In genomic region chr17:50062323-50063243, GRCh38 we compare ENCODE assay signal across 8 cellular contexts. TPM values are rescaled to one million over a fixed set of nuclear protein-coding genes. Genes with fewer than 3 reads are reported as not detected.
DNase-seq lines count a peak whose midpoint lies in the region; ATAC-seq and TF ChIP-seq lines count a peak whose summit lies in the region.

No MANE protein-coding gene starts in this region.

- H3K4me3 Mint-ChIP-seq in activated T-helper 2 cell treated with anti-CD3 and anti-CD28 coated beads, Interferon-gamma antibody, Interleukin-2, Interleukin-4, amounts not matched to agents 10 μg/mL and 5 μg/mL and 100 μg/mL, durations not matched to agents 14 hours and 24 hours and 36 hours (ENCODE audit: low read depth), result no peak overlapping the region

- TF ChIP-seq CTCF in fibroblast of mammary gland (conservative IDR thresholded peaks at IDR 0.05; ENCODE audit: control insufficient read depth, insufficient read depth, low read depth, low read length), result no peak

- peaks cover 8% of the 10 kb centered on the region for H3K27me3 Mint-ChIP-seq in activated T-helper 2 cell treated with anti-CD3 and anti-CD28 coated beads, Interferon-gamma antibody, Interleukin-2, Interleukin-4, amounts not matched to agents 10 μg/mL and 5 μg/mL and 100 μg/mL, durations not matched to agents 14 hours and 24 hours and 36 hours (ENCODE audit: low read depth)

- no peak overlapping the region for H3K4me3 ChIP-seq in fibroblast of mammary gland (ENCODE audit: control insufficient read depth, low read depth, low read length)

- ATAC-seq in GM21515 (IDR thresholded peaks at IDR 0.05; ENCODE audit: unreplicated experiment) (no peak), HG03457 (IDR thresholded peaks at IDR 0.05; ENCODE audit: unreplicated experiment) (no peak)

- no peaks in the 10 kb centered on the region for H3K36me3 Mint-ChIP-seq in activated T-helper 2 cell treated with anti-CD3 and anti-CD28 coated beads, Interferon-gamma antibody, Interleukin-2, Interleukin-4, amounts not matched to agents 10 μg/mL and 5 μg/mL and 100 μg/mL, durations not matched to agents 14 hours and 24 hours and 36 hours (ENCODE audit: low read depth)

- intact Hi-C loops in posterior cingulate gyrus (cut with DNase I), result no loop called here
- intact Hi-C loops in activated T-helper 2 cell treated with anti-CD3 and anti-CD28 coated beads, Interferon-gamma antibody, Interleukin-2, Interleukin-4, amounts not matched to agents 10 μg/mL and 5 μg/mL and 100 μg/mL, durations not matched to agents 14 hours and 24 hours and 36 hours (cut with micrococcal nuclease), result no loop called here

- H3K4me1 Mint-ChIP-seq in activated T-helper 2 cell treated with anti-CD3 and anti-CD28 coated beads, Interferon-gamma antibody, Interleukin-2, Interleukin-4, amounts not matched to agents 10 μg/mL and 5 μg/mL and 100 μg/mL, durations not matched to agents 14 hours and 24 hours and 36 hours (ENCODE audit: low read depth), result peaks cover 3% of the 10 kb centered on the region

- H3K9me3 Mint-ChIP-seq in activated T-helper 2 cell treated with anti-CD3 and anti-CD28 coated beads, Interferon-gamma antibody, Interleukin-2, Interleukin-4, amounts not matched to agents 10 μg/mL and 5 μg/mL and 100 μg/mL, durations not matched to agents 14 hours and 24 hours and 36 hours, result no peaks in the 10 kb centered on the region

- no peak overlapping the region for H3K27ac Mint-ChIP-seq in activated T-helper 2 cell treated with anti-CD3 and anti-CD28 coated beads, Interferon-gamma antibody, Interleukin-2, Interleukin-4, amounts not matched to agents 10 μg/mL and 5 μg/mL and 100 μg/mL, durations not matched to agents 14 hours and 24 hours and 36 hours

- peak; percentile 68 for DNase-seq in DMS 273 treated with DMSO at 0.1 percent for 48 hours (lab: John Stamatoyannopoulos, UW)
- peak; percentile 99 for DNase-seq in RPMI7951 (ENCODE audit: low read depth)
- peak; percentile 78 for DNase-seq in fibroblast of mammary gland (ENCODE audit: low read depth)
- DNase-seq in posterior cingulate gyrus, result peak in 6 of 10 donors; percentile 27 to 90 (median 65)
- DNase-seq in occipital lobe (lab: John Stamatoyannopoulos, UW), result no peak
- DNase-seq in activated T-helper 2 cell treated with anti-CD3 and anti-CD28 coated beads, Interferon-gamma antibody, Interleukin-2, Interleukin-4, amounts not matched to agents 10 μg/mL and 5 μg/mL and 100 μg/mL, durations not matched to agents 14 hours and 24 hours and 36 hours (ENCODE audit: low spot score), result no peak

RNA-seq across cellular contexts. Expression of gene ITGA3, which starts 6.7 kb away (rescaled TPM):
- total RNA-seq in RPMI7951 (2014; rRNA removed; shearing (Covaris generic)), result 213 and 279 TPM in 2 replicates
- 23.2 TPM for total RNA-seq in occipital lobe
- total RNA-seq in activated T-helper 2 cell treated with anti-CD3 and anti-CD28 coated beads, Interferon-gamma antibody, Interleukin-2, Interleukin-4, amounts not matched to agents 10 μg/mL and 5 μg/mL and 100 μg/mL, durations not matched to agents 14 hours and 24 hours and 36 hours, result 10.1 and 10.8 TPM in 2 replicates

RNA-seq across cellular contexts. Expression of gene PDK2, which starts 32.6 kb away (rescaled TPM):
- 13.9 and 19.2 TPM in 2 replicates for total RNA-seq in RPMI7951 (2014; rRNA removed; shearing (Covaris generic))
- 9.0 TPM for total RNA-seq in occipital lobe
- 11.0 and 12.1 TPM in 2 replicates for total RNA-seq in activated T-helper 2 cell treated with anti-CD3 and anti-CD28 coated beads, Interferon-gamma antibody, Interleukin-2, Interleukin-4, amounts not matched to agents 10 μg/mL and 5 μg/mL and 100 μg/mL, durations not matched to agents 14 hours and 24 hours and 36 hours

Comparison
In these comparisons a context has a peak if more than half of its experiments do, and no peak if none do; other contexts are left out.
1. DNase-seq: peak in DMS 273 treated with DMSO at 0.1 percent for 48 hours (single experiment), RPMI7951 (single experiment), fibroblast of mammary gland (single experiment) and posterior cingulate gyrus (6 of 10); none in occipital lobe (single experiment) and activated T-helper 2 cell treated with anti-CD3 and anti-CD28 coated beads, Interferon-gamma antibody, Interleukin-2, Interleukin-4, amounts not matched to agents 10 μg/mL and 5 μg/mL and 100 μg/mL, durations not matched to agents 14 hours and 24 hours and 36 hours (single experiment).